In genomic region chr5:143679777-143680176, GRCh38 we compare ENCODE assay signal across 16 cellular contexts.
DNase-seq lines count a peak whose midpoint lies in the region; ATAC-seq, FAIRE-seq and TF ChIP-seq lines count a peak whose summit lies in the region.
"Had no signal": no experiment of that assay in that cellular context is flagged by ENCODE, and none has a peak within 500 bp of the region (broad histone marks: within the 10 kb centered on the region; RNA-seq: fewer than 3 reads in every experiment).

No MANE protein-coding gene starts in this region.

- H3K36me3 ChIP-seq in K562 (ENCODE audit: control insufficient read depth, insufficient read depth, low read length) = no peaks in the 10 kb centered on the region
- H3K36me3 ChIP-seq in psoas muscle (ENCODE audit: insufficient read depth in 1 of 2, low read depth in 1 of 2) = no peaks in the 10 kb centered on the region
- no peaks in the 10 kb centered on the region for H3K36me3 ChIP-seq in transverse colon
- H3K36me3 ChIP-seq: adrenal gland, pancreas had no signal

- intact Hi-C loops in K562 (cut with micrococcal nuclease) (no loop called here), psoas muscle (cut with DNase I) (loop anchor here in 1 of 2 donors (10.0 kb wide), 1 partner anchor 665 kb away; no protein-coding TSS in a partner anchor), transverse colon (cut with DNase I; ENCODE audit: low total_unique reads) (no loop called here)

- POLR2A ChIA-PET in K562 (lab: Yijun Ruan, JAX) = no interaction called here

- TF ChIP-seq POLR2A in K562 (conservative IDR thresholded peaks at IDR 0.05) (no peak), transverse colon (IDR thresholded peaks at IDR 0.05) (no peak)

- no peaks in the 10 kb centered on the region for H3K4me1 ChIP-seq in K562 (replicated peaks in 1 of 2; ENCODE audit: control insufficient read depth in 2 of 2, insufficient read depth in 2 of 2, low read length in 2 of 2)
- H3K4me1 ChIP-seq in psoas muscle = peaks cover 21% of the 10 kb centered on the region
- no peaks in the 10 kb centered on the region for H3K4me1 ChIP-seq in transverse colon
- H3K4me1 ChIP-seq: adrenal gland, pancreas had no signal

- BruUV-seq in K562 (replicated peaks; lab: Mats Ljungman, UMichigan) = no TSS peak

- H3K4me1 Mint-ChIP-seq in T-helper 2 cell treated with Interferon-gamma antibody and Interleukin-4, amounts not matched to agents 5 μg/mL and 100 μg/mL, for 36 hours (ENCODE audit: low read depth) = peaks cover 17% of the 10 kb centered on the region

- H3K4me3 Mint-ChIP-seq in T-helper 2 cell treated with Interferon-gamma antibody and Interleukin-4, amounts not matched to agents 5 μg/mL and 100 μg/mL, for 36 hours = no peak overlapping the region

- H3K9me3 ChIP-seq in K562 (replicated peaks; ENCODE audit: control insufficient read depth, insufficient read depth, low read depth, low read length) (no peaks in the 10 kb centered on the region), psoas muscle (no peaks in the 10 kb centered on the region), transverse colon (no peaks in the 10 kb centered on the region)
- H3K9me3 ChIP-seq: adrenal gland, pancreas had no signal

- H3K9me1 ChIP-seq in K562 (ENCODE audit: control insufficient read depth, insufficient read depth, low read length) = no peaks in the 10 kb centered on the region

- H3K36me3 Mint-ChIP-seq in T-helper 2 cell treated with Interferon-gamma antibody and Interleukin-4, amounts not matched to agents 5 μg/mL and 100 μg/mL, for 36 hours (ENCODE audit: low read depth) = peaks cover 1% of the 10 kb centered on the region

- no peak overlapping the region for H3K9ac ChIP-seq in K562 (ENCODE audit: insufficient read depth in 1 of 2, low read depth in 2 of 2, low read length in 2 of 2)

- no peaks in the 10 kb centered on the region for H3K27me3 Mint-ChIP-seq in T-helper 2 cell treated with Interferon-gamma antibody and Interleukin-4, amounts not matched to agents 5 μg/mL and 100 μg/mL, for 36 hours (ENCODE audit: low read depth)

- FAIRE-seq in HTR-8/SVneo (lab: Jason Lieb, UNC) (no peak), K562 (lab: Jason Lieb, UNC) (no peak)
- FAIRE-seq: pancreas had no signal

- ATAC-seq in K562 (no peak), psoas muscle (peak; percentile 61 to 84 (median 77)), HG02610 (IDR thresholded peaks at IDR 0.05; ENCODE audit: unreplicated experiment) (no peak)
- ATAC-seq: pancreas had no signal

- CTCF ChIA-PET in K562 (lab: Yijun Ruan, JAX; ENCODE audit: low intra/inter-chr PET ratio) = no interaction called here

- H3K4me2 ChIP-seq in K562 (ENCODE audit: insufficient read depth, low read length) = no peak overlapping the region
- H3K4me2 ChIP-seq: hepatocyte had no signal

- TF ChIP-seq EP300 in K562 (IDR thresholded peaks at IDR 0.05; ENCODE audit: low read length) (no peak), transverse colon (IDR thresholded peaks at IDR 0.05; ENCODE audit: low read depth) (no peak)

- TF ChIP-seq RAD21 in K562 (CRISPR knock-in tag; conservative IDR thresholded peaks at IDR 0.05 in 1 of 2, IDR thresholded peaks at IDR 0.05 in 1 of 2) = no peak

- no peak overlapping the region for H3K27ac ChIP-seq in K562 (ENCODE audit: extremely low read depth, low read depth, low read length)
- H3K27ac ChIP-seq in psoas muscle = no peak overlapping the region
- H3K27ac ChIP-seq in transverse colon = no peak overlapping the region
- H3K27ac ChIP-seq: adrenal gland, pancreas had no signal

- H2AFZ ChIP-seq in K562 (ENCODE audit: low read depth, low read length) = no peak overlapping the region
- H2AFZ ChIP-seq: hepatocyte had no signal

- H4K20me1 ChIP-seq in K562 (replicated peaks; ENCODE audit: control insufficient read depth, insufficient read depth, low read length) = no peaks in the 10 kb centered on the region

- DNase-seq in T-helper 2 cell treated with Interferon-gamma antibody and Interleukin-4, amounts not matched to agents 5 μg/mL and 100 μg/mL, for 36 hours (ENCODE audit: low spot score) = peak; percentile 13
- DNase-seq in T-helper 2 cell = no peak
- DNase-seq in HTR-8/SVneo (ENCODE audit: insufficient read length, low spot score) = peak; percentile 19
- DNase-seq in K562 (ENCODE audit: extremely low read depth in 1 of 4, low spot score in 3 of 4) = no peak
- DNase-seq in psoas muscle = no peak
- no peak for DNase-seq in transverse colon
- no peak for DNase-seq in NCI-H187 (lab: John Stamatoyannopoulos, UW)
- DNase-seq: ACHN; adrenal gland; DMS79 treated with DMSO at 0.1 percent for 48 hours; effector CD4-positive, alpha-beta T cell; NCI-H1436; pancreas; stimulated activated CD4-positive, alpha-beta T cell treated with anti-CD3 and anti-CD28 coated beads, Interleukin-4, amount 100 ng/mL, for 24 hours had no signal

- peaks cover 5% of the 10 kb centered on the region for H3K9me3 Mint-ChIP-seq in T-helper 2 cell treated with Interferon-gamma antibody and Interleukin-4, amounts not matched to agents 5 μg/mL and 100 μg/mL, for 36 hours

- H3K27me3 ChIP-seq in K562 (ENCODE audit: control insufficient read depth in 2 of 2, insufficient read depth in 2 of 2, low read length in 2 of 2) = no peaks in the 10 kb centered on the region
- no peaks in the 10 kb centered on the region for H3K27me3 ChIP-seq in psoas muscle (ENCODE audit: insufficient read depth in 3 of 3, low read length in 2 of 3)
- H3K27me3 ChIP-seq in transverse colon = no peaks in the 10 kb centered on the region
- H3K27me3 ChIP-seq: adrenal gland, hepatocyte had no signal

- TF ChIP-seq CTCF in K562 (IDR thresholded peaks at IDR 0.05 in 2 of 3, conservative IDR thresholded peaks at IDR 0.05 in 1 of 3; ENCODE audit: insufficient read depth in 2 of 3, low read depth in 1 of 3, low read length in 3 of 3) (no peak), psoas muscle (IDR thresholded peaks at IDR 0.05) (no peak), transverse colon (IDR thresholded peaks at IDR 0.05) (no peak)

- no peak overlapping the region for H3K27ac Mint-ChIP-seq in T-helper 2 cell treated with Interferon-gamma antibody and Interleukin-4, amounts not matched to agents 5 μg/mL and 100 μg/mL, for 36 hours

- H3K4me3 ChIP-seq in K562 (no peak overlapping the region), psoas muscle (no peak overlapping the region), transverse colon (no peak overlapping the region)
- H3K4me3 ChIP-seq: adrenal gland, hepatocyte, pancreas had no signal

- H3K79me2 ChIP-seq in K562 (ENCODE audit: control insufficient read depth, insufficient read depth, low read length) = no peaks in the 10 kb centered on the region
- H3K79me2 ChIP-seq: hepatocyte had no signal

- in situ Hi-C loops in K562 (cut with MboI) = no loop called here
- in situ Hi-C loops in transverse colon (cut with MboI; ENCODE audit: low pct_ligation_motif_present in 1 of 4, low pct_unique_long_range_greater_than_20kb in 1 of 4, low sequenced_read_pairs in 3 of 4) = no loop called here

- 0% methylated on average over 1 of the region's 1 CpG for WGBS in K562 (ENCODE audit: insufficient coverage, low coverage, missing lambda C conversion rate)
- 17 to 37% (median 32%) methylated on average over 1 of the region's 1 CpG for WGBS in psoas muscle, 3 donors
- WGBS in transverse colon (ENCODE audit: low coverage in 1 of 2), 2 donors = 53 to 71% methylated on average over 1 of the region's 1 CpG

TF ChIP-seq in K562, 482 proteins besides CTCF, POLR2A, EP300 and RAD21:
- TF ChIP-seq POLR2B (IDR thresholded peaks at IDR 0.05; ENCODE audit: low read depth, partially characterized antibody) = no peak
- TF ChIP-seq FOSL1 (tag; conservative IDR thresholded peaks at IDR 0.05) = peak; percentile 33; the same call in 1 of the 2 replicates
TF ChIP-seq in K562: peak in this region for 1.

Comparison
In these comparisons a context has a peak if more than half of its experiments do, and no peak if none do; other contexts are left out.
1. DNase-seq: peak in T-helper 2 cell treated with Interferon-gamma antibody and Interleukin-4, amounts not matched to agents 5 μg/mL and 100 μg/mL, for 36 hours (single experiment) and HTR-8/SVneo (single experiment); none in T-helper 2 cell (0 of 5), K562 (0 of 4), psoas muscle (0 of 2), transverse colon (single experiment) and NCI-H187 (0 of 2).
2. ATAC-seq: peak in psoas muscle (4 of 4); none in K562 (single experiment) and HG02610 (single experiment).